Comparison of ENCODE assay signal across 1 cellular context in genomic region chr6:52331793-52332457, GRCh38.
TF ChIP-seq lines count a peak whose summit lies in the region.

No MANE protein-coding gene starts in this region.

TF ChIP-seq in K562, 482 proteins besides CTCF, POLR2A, EP300 and RAD21:
- TF ChIP-seq SREBF2 (CRISPR knock-in tag; IDR thresholded peaks at IDR 0.05) (no peak), PHTF2 (CRISPR knock-in tag; IDR thresholded peaks at IDR 0.05) (no peak), BHLHE40 (IDR thresholded peaks at IDR 0.05; ENCODE audit: low read length) (no peak), ZNF41 (CRISPR knock-in tag; conservative IDR thresholded peaks at IDR 0.05) (0 out of 2 replicates have a peak, but pooled peaks have one; percentile 32), CBFA2T2 (conservative IDR thresholded peaks at IDR 0.05) (no peak), HDAC6 (IDR thresholded peaks at IDR 0.05; ENCODE audit: low read depth, low read length) (no peak), RREB1 (CRISPR knock-in tag; IDR thresholded peaks at IDR 0.05) (no peak), BCL6 (CRISPR knock-in tag; IDR thresholded peaks at IDR 0.05) (no peak), BRCA1 (IDR thresholded peaks at IDR 0.05) (no peak), BRCA1 (CRISPR knock-in tag; IDR thresholded peaks at IDR 0.05) (no peak), ZNF586 (CRISPR knock-in tag; conservative IDR thresholded peaks at IDR 0.05) (no peak), YY1 (IDR thresholded peaks at IDR 0.05; ENCODE audit: borderline replicate concordance in 1 of 3, control insufficient read depth in 1 of 3, extremely low read depth in 1 of 3, insufficient read depth in 3 of 3, insufficient read length in 1 of 3, insufficient replicate concordance in 2 of 3, low read depth in 1 of 3, low read length in 2 of 3) (peak in 1 of 3 experiments; percentile 58), CHAMP1 (IDR thresholded peaks at IDR 0.05) (no peak), STAT5A (IDR thresholded peaks at IDR 0.05; ENCODE audit: borderline replicate concordance, low read length) (no peak), MTA2 (IDR thresholded peaks at IDR 0.05; ENCODE audit: low read depth) (no peak), CREB1 (IDR thresholded peaks at IDR 0.05) (no peak), CREB1 (CRISPR knock-in tag; IDR thresholded peaks at IDR 0.05) (no peak), XRCC3 (IDR thresholded peaks at IDR 0.05) (no peak)
- TF ChIP-seq, protein P1, sequence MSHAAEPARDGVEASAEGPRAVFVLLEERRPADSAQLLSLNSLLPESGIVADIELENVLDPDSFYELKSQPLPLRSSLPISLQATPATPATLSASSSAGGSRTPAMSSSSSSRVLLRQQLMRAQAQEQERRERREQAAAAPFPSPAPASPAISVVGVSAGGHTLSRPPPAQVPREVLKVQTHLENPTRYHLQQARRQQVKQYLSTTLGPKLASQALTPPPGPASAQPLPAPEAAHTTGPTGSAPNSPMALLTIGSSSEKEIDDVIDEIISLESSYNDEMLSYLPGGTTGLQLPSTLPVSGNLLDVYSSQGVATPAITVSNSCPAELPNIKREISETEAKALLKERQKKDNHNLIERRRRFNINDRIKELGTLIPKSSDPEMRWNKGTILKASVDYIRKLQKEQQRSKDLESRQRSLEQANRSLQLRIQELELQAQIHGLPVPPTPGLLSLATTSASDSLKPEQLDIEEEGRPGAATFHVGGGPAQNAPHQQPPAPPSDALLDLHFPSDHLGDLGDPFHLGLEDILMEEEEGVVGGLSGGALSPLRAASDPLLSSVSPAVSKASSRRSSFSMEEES (CRISPR knock-in tag; IDR thresholded peaks at IDR 0.05) = no peak
